ENCODE assay signal across 8 cellular contexts in the genomic region with DNA sequence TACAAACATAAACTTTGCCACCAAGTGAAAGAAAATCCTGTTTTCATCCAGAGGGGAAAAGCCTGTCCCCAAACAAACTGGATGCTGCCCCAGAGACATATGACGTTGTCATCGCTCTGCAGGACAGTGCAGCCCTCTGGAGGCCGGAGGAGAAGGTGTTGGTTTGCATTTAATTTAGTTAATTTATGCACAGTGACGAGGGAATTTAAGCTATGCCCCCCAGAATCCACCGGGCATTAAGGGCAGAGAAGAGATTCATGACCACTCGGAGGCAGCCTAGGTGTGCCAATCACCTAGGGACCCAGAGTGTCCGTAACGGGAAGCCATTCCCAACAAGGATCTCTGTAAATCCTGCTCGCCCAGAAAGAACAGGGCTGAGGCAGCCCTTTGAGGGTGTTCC. TPM values are rescaled to one million over a fixed set of nuclear protein-coding genes. Genes with fewer than 3 reads are reported as not detected.
DNase-seq lines count a peak whose midpoint lies in the region; ATAC-seq and TF ChIP-seq lines count a peak whose summit lies in the region.

No MANE protein-coding gene starts in this region.

- H3K27me3 ChIP-seq in lung (ENCODE audit: control insufficient read depth, insufficient read depth), result no peaks in the 10 kb centered on the region

- ATAC-seq in lung (ENCODE audit: insufficient read depth, low FRiP score), result peak; percentile 50

- H3K9me3 ChIP-seq in lung (ENCODE audit: control insufficient read depth in 2 of 2, insufficient read depth in 1 of 2, low read length in 1 of 2), result no peaks in the 10 kb centered on the region

- peak; percentile 29 for DNase-seq in ELR (ENCODE audit: low read depth)
- peak; percentile 8 to 16 for DNase-seq in Kasumi-1 (lab: John Stamatoyannopoulos, UW)
- peak; percentile 81 for DNase-seq in cerebellum (ENCODE audit: low spot score)
- no peak for DNase-seq in lung (ENCODE audit: low spot score)
- no peak for DNase-seq in KG1 (lab: John Stamatoyannopoulos, UW)
- no peak for DNase-seq in T-helper 9 cell
- DNase-seq in SKM-1 treated with dmso at 0.1 percent for 144 hours (lab: John Stamatoyannopoulos, UW; ENCODE audit: unreplicated experiment), result no peak
- DNase-seq in NCI-H345 treated with DMSO at 0.1 percent for 48 hours (lab: John Stamatoyannopoulos, UW; ENCODE audit: unreplicated experiment), result no peak

- peaks cover 0 to 14% of the 10 kb centered on the region in 2 donors for H3K4me1 ChIP-seq in lung (ENCODE audit: control insufficient read depth in 2 of 2, insufficient read depth in 2 of 2, low read length in 2 of 2)

- H3K36me3 ChIP-seq in lung (ENCODE audit: control insufficient read depth in 2 of 2, insufficient read depth in 2 of 2, low read length in 2 of 2), result peaks cover 0 to 2% of the 10 kb centered on the region in 2 donors

- no peak overlapping the region for H3K4me3 ChIP-seq in lung

- peak; percentile 5 for TF ChIP-seq CTCF in lung (IDR thresholded peaks at IDR 0.05; ENCODE audit: control extremely low read depth, extremely low read depth)

- peak overlapping the region in 1 of 2 donors; percentile 71 for H3K27ac ChIP-seq in lung (ENCODE audit: low read depth in 1 of 2, low read length in 1 of 2)

- WGBS in lung, 2 donors, result 48 to 68% methylated on average over 9 of the region's 9 CpGs

RNA-seq across cellular contexts. Expression of a gene that starts 45.1 kb away (rescaled TPM):
- total RNA-seq in cerebellum (26.9 TPM), lung (10 to 100 TPM; 15.5 to 25.9 TPM)
- polyA plus RNA-seq in lung, result 1 to 10 TPM; 4.5 to 8.4 TPM

Comparison
In these comparisons a context has a peak if more than half of its experiments do, and no peak if none do; other contexts are left out.
1. DNase-seq: peak in ELR (single experiment), Kasumi-1 (2 of 2) and cerebellum (single experiment); none in lung (single experiment), KG1 (single experiment), T-helper 9 cell (single experiment), SKM-1 treated with dmso at 0.1 percent for 144 hours (single experiment) and NCI-H345 treated with DMSO at 0.1 percent for 48 hours (single experiment).